In genomic region chr16:1865902-1866690, GRCh38 we compare ENCODE assay signal across 23 cellular contexts. TPM values are rescaled to one million over a fixed set of nuclear protein-coding genes. Genes with fewer than 3 reads are reported as not detected.
DNase-seq lines count a peak whose midpoint lies in the region; ATAC-seq, FAIRE-seq and TF ChIP-seq lines count a peak whose summit lies in the region.
"Had no signal": no experiment of that assay in that cellular context is flagged by ENCODE, and none has a peak within 500 bp of the region (broad histone marks: within the 10 kb centered on the region; RNA-seq: fewer than 3 reads in every experiment).

No MANE protein-coding gene starts in this region.

- no peaks in the 10 kb centered on the region for H4K20me1 ChIP-seq in MM.1S (ENCODE audit: insufficient read depth, low read length)

- no peak for TF ChIP-seq POLR2A in thyroid gland (IDR thresholded peaks at IDR 0.05)

- peak; percentile 34 for FAIRE-seq in TTC549 (lab: Jason Lieb, UNC)

- H3K27ac ChIP-seq in MM.1S (ENCODE audit: low read length) (no peak overlapping the region; the same call in 1 of the 2 replicates), thyroid gland (no peak overlapping the region)
- H3K27ac ChIP-seq: Peyer's patch had no signal

- DNase-seq in activated CD8-positive, alpha-beta memory T cell treated with anti-CD3 and anti-CD28 coated beads, Interleukin-2, amount 50 U/mL, for 48 hours = peak; percentile 2
- DNase-seq in activated CD8-positive, alpha-beta memory T cell treated with anti-CD3 and anti-CD28 coated beads for 24 hours = no peak
- DNase-seq in MM.1S (no peak), thyroid gland (no peak), NCI-H2196 (lab: John Stamatoyannopoulos, UW; ENCODE audit: unreplicated experiment) (no peak)
- no peak for DNase-seq in stimulated activated effector memory CD8-positive, alpha-beta T cell treated with anti-CD3 and anti-CD28 coated beads, Interleukin-12 subunit alpha, Interleukin-12 subunit beta, amount 100 ng/mL, for 72 hours (ENCODE audit: low spot score in 2 of 2)
- DNase-seq: BE2C, GDM1, GOT3, HCEC 1CT, MG63, NCI-H1092, NCI-H1436 treated with DMSO at 0.1 percent for 48 hours, NCI-H1930, NCI-H446, NCI-H526, Peyer's patch, T-cell had no signal

- H3K36me3 ChIP-seq in MM.1S (replicated peaks; ENCODE audit: insufficient read depth, low read length) (no peaks in the 10 kb centered on the region), thyroid gland (no peaks in the 10 kb centered on the region)
- H3K36me3 ChIP-seq: BE2C, MG63, Peyer's patch had no signal

- H3K4me3 ChIP-seq in MM.1S (ENCODE audit: low read length) = no peak overlapping the region
- no peak overlapping the region for H3K4me3 ChIP-seq in thyroid gland (replicated peaks in 1 of 3)
- H3K4me3 ChIP-seq: MG63, Peyer's patch had no signal

- no peaks in the 10 kb centered on the region for H3K27me3 ChIP-seq in MM.1S (replicated peaks; ENCODE audit: insufficient read depth, low read length)
- H3K27me3 ChIP-seq in thyroid gland = no peaks in the 10 kb centered on the region
- H3K27me3 ChIP-seq: MG63, Peyer's patch had no signal

- H3K4me1 ChIP-seq in MM.1S (ENCODE audit: low read length) = peaks cover 14% of the 10 kb centered on the region
- H3K4me1 ChIP-seq in thyroid gland = peaks cover 0 to 3% of the 10 kb centered on the region in 2 donors
- H3K4me1 ChIP-seq: BE2C had no signal

- H3K4me3 Mint-ChIP-seq in stimulated activated effector memory CD8-positive, alpha-beta T cell treated with anti-CD3 and anti-CD28 coated beads, Interleukin-12 subunit alpha, Interleukin-12 subunit beta, amount 100 ng/mL, for 72 hours = no peak overlapping the region
- H3K4me3 Mint-ChIP-seq: T-cell; T-helper 2 cell treated with Interferon-gamma antibody and Interleukin-4, amounts not matched to agents 5 μg/mL and 100 μg/mL, for 36 hours had no signal

- no peak overlapping the region for H3K27ac Mint-ChIP-seq in stimulated activated effector memory CD8-positive, alpha-beta T cell treated with anti-CD3 and anti-CD28 coated beads, Interleukin-12 subunit alpha, Interleukin-12 subunit beta, amount 100 ng/mL, for 72 hours
- H3K27ac Mint-ChIP-seq: T-cell; T-helper 2 cell treated with Interferon-gamma antibody and Interleukin-4, amounts not matched to agents 5 μg/mL and 100 μg/mL, for 36 hours had no signal

- no peak for ATAC-seq in stimulated activated effector memory CD8-positive, alpha-beta T cell treated with anti-CD3 and anti-CD28 coated beads, Interleukin-12 subunit alpha, Interleukin-12 subunit beta, amount 100 ng/mL, for 72 hours
- ATAC-seq: T-cell had no signal

- H3F3A ChIP-seq in MM.1S (ENCODE audit: insufficient read depth, low read length) = no peaks in the 10 kb centered on the region; the same call in 1 of the 2 replicates

- no peak overlapping the region for H3K9ac ChIP-seq in MM.1S (ENCODE audit: low read length)

- no peaks in the 10 kb centered on the region for H3K9me2 ChIP-seq in MM.1S (replicated peaks; ENCODE audit: insufficient read depth, low read length)

- intact Hi-C loops in thyroid gland (cut with DNase I) = no loop called here

- H3K9me3 ChIP-seq in MM.1S (replicated peaks; ENCODE audit: insufficient read depth, low read length) (no peaks in the 10 kb centered on the region), thyroid gland (no peaks in the 10 kb centered on the region)
- H3K9me3 ChIP-seq: BE2C, MG63, Peyer's patch had no signal

- TF ChIP-seq CTCF in MM.1S (IDR thresholded peaks at IDR 0.05; ENCODE audit: low read length) = 0 out of 2 replicates have a peak, but pooled peaks have one; percentile 8
- TF ChIP-seq CTCF in thyroid gland (IDR thresholded peaks at IDR 0.05) = no peak

- H3K79me2 ChIP-seq in MM.1S (ENCODE audit: low read length) = no peaks in the 10 kb centered on the region

- H3K36me3 Mint-ChIP-seq in stimulated activated effector memory CD8-positive, alpha-beta T cell treated with anti-CD3 and anti-CD28 coated beads, Interleukin-12 subunit alpha, Interleukin-12 subunit beta, amount 100 ng/mL, for 72 hours = no peaks in the 10 kb centered on the region
- H3K36me3 Mint-ChIP-seq: T-cell had no signal

- 81 to 82% methylated on average over 6 of the region's 6 CpGs for WGBS in thyroid gland, 2 donors

- H2AFZ ChIP-seq in MM.1S (ENCODE audit: low read length) = peak overlapping the region; percentile 43; the same call in 1 of the 2 replicates

- no peaks in the 10 kb centered on the region for H3K9me3 Mint-ChIP-seq in stimulated activated effector memory CD8-positive, alpha-beta T cell treated with anti-CD3 and anti-CD28 coated beads, Interleukin-12 subunit alpha, Interleukin-12 subunit beta, amount 100 ng/mL, for 72 hours
- H3K9me3 Mint-ChIP-seq: T-cell; T-helper 2 cell treated with Interferon-gamma antibody and Interleukin-4, amounts not matched to agents 5 μg/mL and 100 μg/mL, for 36 hours had no signal

- H3K4me2 ChIP-seq in MM.1S (ENCODE audit: low read depth, low read length) = peak overlapping the region; percentile 32; the same call in 1 of the 2 replicates

- no peaks in the 10 kb centered on the region for H3K4me1 Mint-ChIP-seq in stimulated activated effector memory CD8-positive, alpha-beta T cell treated with anti-CD3 and anti-CD28 coated beads, Interleukin-12 subunit alpha, Interleukin-12 subunit beta, amount 100 ng/mL, for 72 hours
- H3K4me1 Mint-ChIP-seq: T-cell had no signal

RNA-seq across cellular contexts. Expression of gene MEIOB, which starts 5.9 kb away (rescaled TPM):
- total RNA-seq in thyroid gland = under 1 TPM in 1 of 4 donors, not detected in 3; 0.13 TPM
- total RNA-seq: Daoy, LHCN-M2, Peyer's patch had no signal

RNA-seq across cellular contexts. Expression of gene FAHD1, which starts 39.1 kb away (rescaled TPM):
- 10 to 100 TPM; 40.9 to 52.5 (median 45.0) TPM for total RNA-seq in thyroid gland

RNA-seq across cellular contexts. Expression of gene HAGH, which starts 39.5 kb away (rescaled TPM):
- 100 to 1,000 TPM in 3 of 4 donors, 10 to 100 TPM in 1; 91.7 to 150 (median 119) TPM for total RNA-seq in thyroid gland

RNA-seq across cellular contexts. Expression of gene HS3ST6, which starts 52.1 kb away (rescaled TPM):
- total RNA-seq in thyroid gland = under 1 TPM in 1 of 4 donors, not detected in 3; 0.54 TPM
- total RNA-seq: A673, Daoy, LHCN-M2, Peyer's patch, T-cell had no signal
